In genomic region chr11:11842426-11843008, GRCh38 we compare ENCODE assay signal across 8 cellular contexts. TPM values are rescaled to one million over a fixed set of nuclear protein-coding genes. Genes with fewer than 3 reads are reported as not detected.
DNase-seq lines count a peak whose midpoint lies in the region; FAIRE-seq and TF ChIP-seq lines count a peak whose summit lies in the region.

No MANE protein-coding gene starts in this region.

- peak overlapping the region; percentile 91 for H3K27ac ChIP-seq in brain microvascular endothelial cell

- peak; percentile 92 for FAIRE-seq in H54 (lab: Jason Lieb, UNC)

- H3K27me3 ChIP-seq in GM06990 (replicated peaks; ENCODE audit: control insufficient read depth, insufficient read depth, low read length), result no peaks in the 10 kb centered on the region
- no peaks in the 10 kb centered on the region for H3K27me3 ChIP-seq in brain microvascular endothelial cell (replicated peaks)

- H3K4me3 ChIP-seq in GM06990 (replicated peaks; ENCODE audit: low read depth, low read length) (peak overlapping the region; percentile 72), LNCaP clone FGC (ENCODE audit: low read depth, low read length) (peak overlapping the region; percentile 75), brain microvascular endothelial cell (ENCODE audit: low read depth, low read length) (peak overlapping the region; percentile 80)

- TF ChIP-seq CTCF in GM06990 (IDR thresholded peaks at IDR 0.05; ENCODE audit: insufficient read depth, low read length, poor library complexity, severe bottlenecking) (no peak), LNCaP clone FGC (IDR thresholded peaks at IDR 0.05; ENCODE audit: control insufficient read depth, extremely low read depth, insufficient read depth) (no peak), brain microvascular endothelial cell (IDR thresholded peaks at IDR 0.05; ENCODE audit: low read depth, low read length, missing control alignments) (no peak)

- no peaks in the 10 kb centered on the region for H3K36me3 Mint-ChIP-seq in immature natural killer cell

- peak; percentile 59 for DNase-seq in GM06990 (ENCODE audit: extremely low read depth, insufficient read length)
- peak; percentile 31 for DNase-seq in H54 (ENCODE audit: insufficient read length, low spot score)
- peak; percentile 74 for DNase-seq in LNCaP clone FGC (ENCODE audit: low read depth)
- DNase-seq in SW 1271 (lab: John Stamatoyannopoulos, UW), result peak; percentile 28 to 79
- peak; percentile 68 for DNase-seq in brain microvascular endothelial cell
- peak; percentile 70 to 75 (median 73) for DNase-seq in immature natural killer cell
- peak; percentile 47 to 52 for DNase-seq in stimulated activated CD4-positive, alpha-beta T cell treated with anti-CD3 and anti-CD28 coated beads, Interleukin-15, amount 100 ng/mL, for 48 hours (ENCODE audit: low read depth in 2 of 2)
- DNase-seq in NCI-H187 treated with DMSO at 0.1 percent for 48 hours (lab: John Stamatoyannopoulos, UW), result no peak

- in situ Hi-C loops in brain microvascular endothelial cell (cut with HindIII; ENCODE audit: low pct_ligation_motif_present, low sequenced_read_pairs), result no loop called here

- no peak overlapping the region for H3K27ac Mint-ChIP-seq in immature natural killer cell

- TF ChIP-seq POLR2A in H54 (IDR thresholded peaks at IDR 0.05; ENCODE audit: low read depth, low read length), result peak; percentile 48

- H3K4me3 Mint-ChIP-seq in immature natural killer cell, result no peak overlapping the region

- H3K36me3 ChIP-seq in GM06990 (ENCODE audit: control insufficient read depth, insufficient read depth, low read length) (no peaks in the 10 kb centered on the region), brain microvascular endothelial cell (replicated peaks) (no peaks in the 10 kb centered on the region)

- no peaks in the 10 kb centered on the region for H3K9me3 Mint-ChIP-seq in immature natural killer cell

- peaks cover 7 to 10% (median 9%) of the 10 kb centered on the region in 3 donors for H3K27me3 Mint-ChIP-seq in immature natural killer cell (ENCODE audit: low read depth in 3 of 3)

- peaks cover 6 to 17% of the 10 kb centered on the region in 2 donors for H3K4me1 Mint-ChIP-seq in immature natural killer cell

RNA-seq across cellular contexts. Expression of gene USP47, which starts 0.7 kb away (rescaled TPM):
- 10 to 100 TPM; 36.3 to 72.4 (median 43.5) TPM for polyA plus RNA-seq in immature natural killer cell
